1 cellular context compared by ENCODE assay signal in the genomic region with DNA sequence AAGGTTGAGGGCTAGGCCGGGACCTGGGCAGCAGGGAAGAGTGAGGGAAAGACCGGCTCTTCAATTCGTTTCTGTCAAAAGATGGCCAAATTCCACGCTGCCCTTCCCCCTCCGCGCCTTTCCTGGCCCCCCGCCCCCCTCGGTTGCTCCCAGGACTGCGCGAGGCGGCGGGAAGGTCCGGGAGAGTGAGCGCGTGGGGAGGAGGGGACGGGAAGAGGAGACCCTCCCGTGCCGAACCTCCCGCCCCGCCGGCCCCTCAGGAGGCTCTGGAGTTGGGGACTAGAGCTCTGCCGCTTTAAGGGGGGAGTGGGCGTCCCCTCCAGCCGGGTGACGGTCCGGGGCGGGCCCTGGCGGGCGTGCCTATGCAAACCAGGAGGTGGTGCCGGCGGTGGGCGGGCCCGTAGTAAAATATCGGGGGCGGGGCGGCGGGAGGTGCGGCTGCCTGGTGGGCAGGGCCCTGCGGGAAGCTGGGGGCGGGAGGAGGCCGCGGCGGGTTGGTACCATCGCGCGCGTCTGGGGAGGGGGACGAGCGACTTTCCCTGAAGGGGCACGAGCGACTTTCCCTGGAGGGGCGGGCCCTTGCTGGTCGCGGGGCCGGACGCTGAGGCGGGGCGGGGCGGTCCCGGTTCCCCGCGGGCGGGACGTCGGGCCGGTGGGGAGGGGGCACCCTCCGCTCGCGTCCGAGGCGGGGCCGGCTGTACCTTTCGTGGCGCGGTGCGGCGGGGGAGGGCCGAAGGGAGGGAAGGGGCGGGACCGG.
TF ChIP-seq lines count a peak whose summit lies in the region.

No MANE protein-coding gene starts in this region.

TF ChIP-seq in neural cell, 6 proteins besides CTCF, POLR2A, EP300 and RAD21 (continued from another document):
- TF ChIP-seq, protein P1, sequence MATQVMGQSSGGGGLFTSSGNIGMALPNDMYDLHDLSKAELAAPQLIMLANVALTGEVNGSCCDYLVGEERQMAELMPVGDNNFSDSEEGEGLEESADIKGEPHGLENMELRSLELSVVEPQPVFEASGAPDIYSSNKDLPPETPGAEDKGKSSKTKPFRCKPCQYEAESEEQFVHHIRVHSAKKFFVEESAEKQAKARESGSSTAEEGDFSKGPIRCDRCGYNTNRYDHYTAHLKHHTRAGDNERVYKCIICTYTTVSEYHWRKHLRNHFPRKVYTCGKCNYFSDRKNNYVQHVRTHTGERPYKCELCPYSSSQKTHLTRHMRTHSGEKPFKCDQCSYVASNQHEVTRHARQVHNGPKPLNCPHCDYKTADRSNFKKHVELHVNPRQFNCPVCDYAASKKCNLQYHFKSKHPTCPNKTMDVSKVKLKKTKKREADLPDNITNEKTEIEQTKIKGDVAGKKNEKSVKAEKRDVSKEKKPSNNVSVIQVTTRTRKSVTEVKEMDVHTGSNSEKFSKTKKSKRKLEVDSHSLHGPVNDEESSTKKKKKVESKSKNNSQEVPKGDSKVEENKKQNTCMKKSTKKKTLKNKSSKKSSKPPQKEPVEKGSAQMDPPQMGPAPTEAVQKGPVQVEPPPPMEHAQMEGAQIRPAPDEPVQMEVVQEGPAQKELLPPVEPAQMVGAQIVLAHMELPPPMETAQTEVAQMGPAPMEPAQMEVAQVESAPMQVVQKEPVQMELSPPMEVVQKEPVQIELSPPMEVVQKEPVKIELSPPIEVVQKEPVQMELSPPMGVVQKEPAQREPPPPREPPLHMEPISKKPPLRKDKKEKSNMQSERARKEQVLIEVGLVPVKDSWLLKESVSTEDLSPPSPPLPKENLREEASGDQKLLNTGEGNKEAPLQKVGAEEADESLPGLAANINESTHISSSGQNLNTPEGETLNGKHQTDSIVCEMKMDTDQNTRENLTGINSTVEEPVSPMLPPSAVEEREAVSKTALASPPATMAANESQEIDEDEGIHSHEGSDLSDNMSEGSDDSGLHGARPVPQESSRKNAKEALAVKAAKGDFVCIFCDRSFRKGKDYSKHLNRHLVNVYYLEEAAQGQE (IDR thresholded peaks at IDR 0.05; ENCODE audit: borderline replicate concordance), result peak; percentile 2
- TF ChIP-seq MXI1 (conservative IDR thresholded peaks at IDR 0.05; ENCODE audit: poor library complexity, severe bottlenecking), result peak; percentile 5
- TF ChIP-seq POLR2AphosphoS5 (IDR thresholded peaks at IDR 0.05), result peak; percentile 27
